20 cellular contexts compared by ENCODE assay signal in genomic region chr3:111253733-111254132, GRCh38.
"Had no signal": no experiment of that assay in that cellular context is flagged by ENCODE, and none has a peak within 500 bp of the region (broad histone marks: within the 10 kb centered on the region; RNA-seq: fewer than 3 reads in every experiment).

No MANE protein-coding gene starts in this region.

- H3K4me1 Mint-ChIP-seq: nephron progenitor cell; stimulated activated memory B cell treated with anti-CD40 and anti-IgM and Interleukin-4, amounts not matched to agents 10 μg/mL and 1 μg/mL and 100 μg/mL, for 72 hours had no signal

- DNase-seq: cortex of kidney; effector memory CD8-positive, alpha-beta T cell; head of caudate nucleus; kidney; nephron progenitor cell; nucleus accumbens; sigmoid colon; spleen; stimulated activated CD4-positive, alpha-beta T cell treated with anti-CD3 and anti-CD28 coated beads, Interleukin-4, amount 100 ng/mL, for 4 hours; transverse colon; upper lobe of right lung; uterus had no signal

- H3K36me3 Mint-ChIP-seq: memory B cell; stimulated activated memory B cell treated with anti-CD40 and anti-IgM and Interleukin-4, amounts not matched to agents 10 μg/mL and 1 μg/mL and 100 μg/mL, for 72 hours had no signal

- ATAC-seq: effector memory CD8-positive, alpha-beta T cell; left lobe of liver; stimulated activated memory B cell treated with anti-CD40 and anti-IgM and Interleukin-4, amounts not matched to agents 10 μg/mL and 1 μg/mL and 100 μg/mL, for 72 hours; upper lobe of right lung had no signal

- H3K9me3 Mint-ChIP-seq: effector memory CD8-positive, alpha-beta T cell; memory B cell; nephron progenitor cell; stimulated activated memory B cell treated with anti-CD40 and anti-IgM and Interleukin-4, amounts not matched to agents 10 μg/mL and 1 μg/mL and 100 μg/mL, for 72 hours; stimulated activated naive CD8-positive, alpha-beta T cell treated with anti-CD3 and anti-CD28 coated beads, Interleukin-15, Interleukin-2, amounts not matched to agents 100 ng/mL and 50 ng/mL, for 24 hours had no signal

- H3K27ac ChIP-seq: prostate gland, right atrium auricular region, sigmoid colon, spleen, suprapubic skin, transverse colon, upper lobe of right lung, uterus had no signal

- H3K4me3 Mint-ChIP-seq: effector memory CD8-positive, alpha-beta T cell; memory B cell; nephron progenitor cell; stimulated activated memory B cell treated with anti-CD40 and anti-IgM and Interleukin-4, amounts not matched to agents 10 μg/mL and 1 μg/mL and 100 μg/mL, for 72 hours; stimulated activated naive CD8-positive, alpha-beta T cell treated with anti-CD3 and anti-CD28 coated beads, Interleukin-15, Interleukin-2, amounts not matched to agents 100 ng/mL and 50 ng/mL, for 24 hours had no signal

- H3K27me3 Mint-ChIP-seq: effector memory CD8-positive, alpha-beta T cell; stimulated activated naive CD8-positive, alpha-beta T cell treated with anti-CD3 and anti-CD28 coated beads, Interleukin-15, Interleukin-2, amounts not matched to agents 100 ng/mL and 50 ng/mL, for 24 hours had no signal

- H3K9me3 ChIP-seq: prostate gland, right atrium auricular region, sigmoid colon, spleen, suprapubic skin, transverse colon, upper lobe of right lung, uterus had no signal

- H3K27me3 ChIP-seq: right atrium auricular region, sigmoid colon, spleen, suprapubic skin, transverse colon, upper lobe of right lung, uterus had no signal

- H3K36me3 ChIP-seq: prostate gland, right atrium auricular region, sigmoid colon, spleen, suprapubic skin, transverse colon, upper lobe of right lung, uterus had no signal

- H3K4me1 ChIP-seq: prostate gland, right atrium auricular region, sigmoid colon, spleen, suprapubic skin, transverse colon, upper lobe of right lung, uterus had no signal

- H3K27ac Mint-ChIP-seq: effector memory CD8-positive, alpha-beta T cell; memory B cell; nephron progenitor cell; stimulated activated memory B cell treated with anti-CD40 and anti-IgM and Interleukin-4, amounts not matched to agents 10 μg/mL and 1 μg/mL and 100 μg/mL, for 72 hours; stimulated activated naive CD8-positive, alpha-beta T cell treated with anti-CD3 and anti-CD28 coated beads, Interleukin-15, Interleukin-2, amounts not matched to agents 100 ng/mL and 50 ng/mL, for 24 hours had no signal

- H3K4me3 ChIP-seq: lung, prostate gland, right atrium auricular region, sigmoid colon, spleen, suprapubic skin, transverse colon, upper lobe of right lung, uterus had no signal
